Comparison of ENCODE assay signal across 27 cellular contexts in genomic region chrX:94057385-94057784, GRCh38.
DNase-seq lines count a peak whose midpoint lies in the region; ATAC-seq, FAIRE-seq and TF ChIP-seq lines count a peak whose summit lies in the region.
"Had no signal": no experiment of that assay in that cellular context is flagged by ENCODE, and none has a peak within 500 bp of the region (broad histone marks: within the 10 kb centered on the region; RNA-seq: fewer than 3 reads in every experiment).

No MANE protein-coding gene starts in this region.

- H3K27ac Mint-ChIP-seq in activated CD4-positive, alpha-beta T cell treated with anti-CD3 and anti-CD28 coated beads, Interleukin-2, amount 10 ng/mL, durations not matched to agents 24 days and 14 days: no peak overlapping the region
- H3K27ac Mint-ChIP-seq: activated B cell treated with CpG ODN at 0.5 μM for 24 hours; activated naive CD4-positive, alpha-beta T cell treated with anti-CD3 and anti-CD28 coated beads, Interleukin-2, amount 10 ng/mL, durations not matched to agents 7 days and 5 days had no signal

- no peaks in the 10 kb centered on the region for H3K27me3 Mint-ChIP-seq in activated CD4-positive, alpha-beta T cell treated with anti-CD3 and anti-CD28 coated beads, Interleukin-2, amount 10 ng/mL, durations not matched to agents 24 days and 14 days
- H3K27me3 Mint-ChIP-seq: activated B cell treated with CpG ODN at 0.5 μM for 24 hours; activated naive CD4-positive, alpha-beta T cell treated with anti-CD3 and anti-CD28 coated beads, Interleukin-2, amount 10 ng/mL, durations not matched to agents 7 days and 5 days had no signal

- FAIRE-seq in urothelium cell line (lab: Jason Lieb, UNC): no peak
- FAIRE-seq: D721Med, frontal cortex had no signal

- H3K4me1 Mint-ChIP-seq in activated CD4-positive, alpha-beta T cell treated with anti-CD3 and anti-CD28 coated beads, Interleukin-2, amount 10 ng/mL, durations not matched to agents 24 days and 14 days: no peaks in the 10 kb centered on the region
- H3K4me1 Mint-ChIP-seq: activated B cell treated with CpG ODN at 0.5 μM for 24 hours; activated naive CD4-positive, alpha-beta T cell treated with anti-CD3 and anti-CD28 coated beads, Interleukin-2, amount 10 ng/mL, durations not matched to agents 7 days and 5 days had no signal

- intact Hi-C loops in activated CD4-positive, alpha-beta T cell treated with anti-CD3 and anti-CD28 coated beads, Interleukin-2, amount 10 ng/mL, durations not matched to agents 24 days and 14 days (cut with micrococcal nuclease): no loop called here

- H3K9me3 Mint-ChIP-seq in activated CD4-positive, alpha-beta T cell treated with anti-CD3 and anti-CD28 coated beads, Interleukin-2, amount 10 ng/mL, durations not matched to agents 24 days and 14 days: no peaks in the 10 kb centered on the region

- no peak overlapping the region for H3K4me3 Mint-ChIP-seq in activated CD4-positive, alpha-beta T cell treated with anti-CD3 and anti-CD28 coated beads, Interleukin-2, amount 10 ng/mL, durations not matched to agents 24 days and 14 days
- H3K4me3 Mint-ChIP-seq: activated B cell treated with CpG ODN at 0.5 μM for 24 hours; activated naive CD4-positive, alpha-beta T cell treated with anti-CD3 and anti-CD28 coated beads, Interleukin-2, amount 10 ng/mL, durations not matched to agents 7 days and 5 days had no signal

- DNase-seq in DMS53 (lab: John Stamatoyannopoulos, UW): peak; percentile 4
- no peak for DNase-seq in DMS53 treated with DMSO at 0.1 percent for 48 hours (lab: John Stamatoyannopoulos, UW; ENCODE audit: unreplicated experiment)
- peak; percentile 5 for DNase-seq in epithelial cell of prostate (ENCODE audit: low read depth, low spot score)
- peak; percentile 11 for DNase-seq in urothelium cell line (ENCODE audit: low spot score)
- no peak for DNase-seq in activated CD4-positive, alpha-beta T cell treated with anti-CD3 and anti-CD28 coated beads, Interleukin-2, amount 10 ng/mL, durations not matched to agents 24 days and 14 days
- DNase-seq: 8988T; activated B cell treated with CpG ODN at 0.5 μM for 24 hours; activated CD4-positive, alpha-beta T cell treated with anti-CD3 and anti-CD28 coated beads, Interleukin-2, amount 50 U/mL, for 4 hours; activated naive CD4-positive, alpha-beta T cell treated with anti-CD3 and anti-CD28 coated beads, Interleukin-2, amount 10 ng/mL, durations not matched to agents 7 days and 5 days; amygdala; esophagus squamous epithelium; KBM-7; mesenchymal stem cell; MG63; NCI-H446 treated with DMSO at 0.1 percent for 48 hours; SIG-M5; stimulated activated naive CD8-positive, alpha-beta T cell treated with anti-CD3 and anti-CD28 coated beads, Interleukin-15, Interleukin-2, amounts not matched to agents 100 U/mL and 50 U/mL, for 24 hours; T1000; testis had no signal

- no peaks in the 10 kb centered on the region for H3K36me3 Mint-ChIP-seq in activated CD4-positive, alpha-beta T cell treated with anti-CD3 and anti-CD28 coated beads, Interleukin-2, amount 10 ng/mL, durations not matched to agents 24 days and 14 days (ENCODE audit: low read depth)
- H3K36me3 Mint-ChIP-seq: activated naive CD4-positive, alpha-beta T cell treated with anti-CD3 and anti-CD28 coated beads, Interleukin-2, amount 10 ng/mL, durations not matched to agents 7 days and 5 days had no signal

- no peak for TF ChIP-seq CTCF in VCaP (conservative IDR thresholded peaks at IDR 0.05)

- ATAC-seq in HG03520 (IDR thresholded peaks at IDR 0.05; ENCODE audit: unreplicated experiment) (no peak), HG03571 (IDR thresholded peaks at IDR 0.05; ENCODE audit: unreplicated experiment) (no peak)
- ATAC-seq: Panc1; stimulated activated naive CD8-positive, alpha-beta T cell treated with anti-CD3 and anti-CD28 coated beads, Interleukin-15, Interleukin-2, amounts not matched to agents 100 U/mL and 50 U/mL, for 24 hours had no signal

- H3K27ac ChIP-seq in VCaP (peak overlapping the region; percentile 90), epithelial cell of prostate (peak overlapping the region; percentile 9)
- H3K27ac ChIP-seq: cardiac muscle cell, esophagus squamous epithelium, prostate gland, testis had no signal

Comparison
In these comparisons a context has a peak if more than half of its experiments do, and no peak if none do; other contexts are left out.
1. DNase-seq: peak in DMS53 (single experiment), epithelial cell of prostate (single experiment) and urothelium cell line (single experiment); none in DMS53 treated with DMSO at 0.1 percent for 48 hours (single experiment) and activated CD4-positive, alpha-beta T cell treated with anti-CD3 and anti-CD28 coated beads, Interleukin-2, amount 10 ng/mL, durations not matched to agents 24 days and 14 days (single experiment).